9 cellular contexts compared by ENCODE assay signal in the genomic region with DNA sequence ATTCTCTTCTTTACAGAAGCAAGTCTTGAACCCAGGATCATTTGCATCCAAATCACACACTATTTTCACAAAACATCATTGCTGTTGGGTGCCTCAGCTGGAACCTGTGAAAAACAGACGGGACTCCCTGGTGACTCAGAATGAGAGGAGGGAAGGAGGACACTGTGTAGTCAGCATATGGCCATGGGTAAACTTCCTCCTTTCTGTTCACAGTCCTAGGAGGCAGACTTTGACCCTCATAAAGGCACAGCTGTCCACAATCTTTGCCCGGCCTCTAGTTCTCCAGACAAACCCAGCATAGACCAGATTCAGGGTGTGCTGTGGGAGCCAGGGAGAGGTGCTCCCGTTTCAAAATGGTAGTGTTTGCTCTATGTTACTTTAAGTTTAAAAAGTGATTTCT.
DNase-seq lines count a peak whose midpoint lies in the region; ATAC-seq and TF ChIP-seq lines count a peak whose summit lies in the region.
"Had no signal": no experiment of that assay in that cellular context is flagged by ENCODE, and none has a peak within 500 bp of the region (broad histone marks: within the 10 kb centered on the region; RNA-seq: fewer than 3 reads in every experiment).

No MANE protein-coding gene starts in this region.

- H3K27me3 Mint-ChIP-seq in activated CD8-positive, alpha-beta T cell treated with anti-CD3 and anti-CD28 coated beads, Interleukin-2, amount 10 ng/mL, durations not matched to agents 7 days and 5 days (ENCODE audit: low read depth) = no peaks in the 10 kb centered on the region

- CTCF ChIA-PET in GM10248 (lab: Yijun Ruan, JAX) = interaction anchor here (1.5 to 1.6 kb wide), 2 partner anchors 25 to 30 kb away, joined by 3 to 4 read pairs; no protein-coding TSS in a partner anchor
- CTCF ChIA-PET in activated CD8-positive, alpha-beta T cell treated with anti-CD3 and anti-CD28 coated beads, Interleukin-2, amount 10 ng/mL, durations not matched to agents 7 days and 5 days (lab: Charles Lee) = no interaction called here

- H3K36me3 Mint-ChIP-seq in activated CD8-positive, alpha-beta T cell treated with anti-CD3 and anti-CD28 coated beads, Interleukin-2, amount 10 ng/mL, durations not matched to agents 7 days and 5 days (ENCODE audit: low read depth) = no peaks in the 10 kb centered on the region

- DNase-seq in GM10248 (ENCODE audit: extremely low spot score) (peak; percentile 43), globus pallidus (ENCODE audit: low spot score) (peak; percentile 52), dedifferentiated amniotic fluid mesenchymal stem cell (ENCODE audit: extremely low spot score) (no peak), DMS153 (lab: John Stamatoyannopoulos, UW) (no peak)
- DNase-seq in activated CD8-positive, alpha-beta T cell treated with anti-CD3 and anti-CD28 coated beads, Interleukin-2, amount 10 ng/mL, durations not matched to agents 7 days and 5 days = no peak
- no peak for DNase-seq in stimulated activated CD4-positive, alpha-beta T cell treated with anti-CD3 and anti-CD28 coated beads, Interleukin-4, amount 100 ng/mL, for 24 hours

- no peaks in the 10 kb centered on the region for H3K9me3 Mint-ChIP-seq in activated CD8-positive, alpha-beta T cell treated with anti-CD3 and anti-CD28 coated beads, Interleukin-2, amount 10 ng/mL, durations not matched to agents 7 days and 5 days (ENCODE audit: insufficient read depth)
- H3K9me3 Mint-ChIP-seq: neural crest cell had no signal

- ATAC-seq in GM21528 (IDR thresholded peaks at IDR 0.05; ENCODE audit: low FRiP score, unreplicated experiment) = peak; percentile 93
- peak; percentile 94 for ATAC-seq in HG03575 (IDR thresholded peaks at IDR 0.05; ENCODE audit: extremely low read depth, insufficient number of reproducible peaks, low FRiP score, unreplicated experiment)
- ATAC-seq in activated CD8-positive, alpha-beta T cell treated with anti-CD3 and anti-CD28 coated beads, Interleukin-2, amount 10 ng/mL, durations not matched to agents 7 days and 5 days = no peak

- POLR2A ChIA-PET in GM10248 (lab: Yijun Ruan, JAX) = no interaction called here
- POLR2A ChIA-PET in activated CD8-positive, alpha-beta T cell treated with anti-CD3 and anti-CD28 coated beads, Interleukin-2, amount 10 ng/mL, durations not matched to agents 7 days and 5 days (lab: Charles Lee) = no interaction called here

- TF ChIP-seq CTCF in GM10248 (IDR thresholded peaks at IDR 0.05; ENCODE audit: control extremely low read depth, extremely low read depth, low read depth, missing control alignments) = no peak

- H3K4me3 Mint-ChIP-seq in activated CD8-positive, alpha-beta T cell treated with anti-CD3 and anti-CD28 coated beads, Interleukin-2, amount 10 ng/mL, durations not matched to agents 7 days and 5 days = no peak overlapping the region
- H3K4me3 Mint-ChIP-seq: neural crest cell had no signal

- no peaks in the 10 kb centered on the region for H3K4me1 Mint-ChIP-seq in activated CD8-positive, alpha-beta T cell treated with anti-CD3 and anti-CD28 coated beads, Interleukin-2, amount 10 ng/mL, durations not matched to agents 7 days and 5 days (ENCODE audit: low read depth)

- H3K27ac Mint-ChIP-seq in activated CD8-positive, alpha-beta T cell treated with anti-CD3 and anti-CD28 coated beads, Interleukin-2, amount 10 ng/mL, durations not matched to agents 7 days and 5 days = no peak overlapping the region

Comparison
In these comparisons a context has a peak if more than half of its experiments do, and no peak if none do; other contexts are left out.
1. DNase-seq: peak in GM10248 (single experiment) and globus pallidus (single experiment); none in activated CD8-positive, alpha-beta T cell treated with anti-CD3 and anti-CD28 coated beads, Interleukin-2, amount 10 ng/mL, durations not matched to agents 7 days and 5 days (single experiment), dedifferentiated amniotic fluid mesenchymal stem cell (single experiment), DMS153 (single experiment) and stimulated activated CD4-positive, alpha-beta T cell treated with anti-CD3 and anti-CD28 coated beads, Interleukin-4, amount 100 ng/mL, for 24 hours (single experiment).